ENCODE assay signal across 8 cellular contexts in genomic region chr11:47464479-47464878, GRCh38. TPM values are rescaled to one million over a fixed set of nuclear protein-coding genes. Genes with fewer than 3 reads are reported as not detected.
A peak's percentile ranks its signal among the peaks of the same experiment; 100 is the strongest.
DNase-seq lines count a peak whose midpoint lies in the region; FAIRE-seq lines count a peak whose summit lies in the region.
"Had no signal": no experiment of that assay in that cellular context is flagged by ENCODE, and none has a peak within 500 bp of the region (broad histone marks: within the 10 kb centered on the region; RNA-seq: fewer than 3 reads in every experiment).

No MANE protein-coding gene starts in this region.

- DNase-seq in DMS 273 (lab: John Stamatoyannopoulos, UW; ENCODE audit: unreplicated experiment) = peak; percentile 13
- DNase-seq in DMS 273 treated with DMSO at 0.1 percent for 48 hours (lab: John Stamatoyannopoulos, UW) = no peak
- peak; percentile 82 for DNase-seq in NCI-H82 (lab: John Stamatoyannopoulos, UW)
- peak; percentile 42 for DNase-seq in posterior vena cava (ENCODE audit: low spot score)
- DNase-seq in stimulated activated CD4-positive, alpha-beta T cell treated with anti-CD3 and anti-CD28 coated beads, Interleukin-4, amount 100 ng/mL, for 1 hour = no peak
- no peak for DNase-seq in GM19239 (ENCODE audit: insufficient read length, low spot score)
- DNase-seq: activated CD4-positive, alpha-beta memory T cell treated with anti-CD3 and anti-CD28 coated beads for 36 hours; colonic mucosa had no signal

- intact Hi-C loops in posterior vena cava (cut with DNase I) = no loop called here

- no peak for FAIRE-seq in GM19239 (lab: Jason Lieb, UNC)

RNA-seq across cellular contexts. Expression of gene RAPSN, which starts 15.5 kb away (rescaled TPM):
- total RNA-seq in posterior vena cava = under 1 TPM; 0.33 to 0.69 TPM
- total RNA-seq: colonic mucosa had no signal

RNA-seq across cellular contexts. Expression of gene PSMC3, which starts 38.2 kb away (rescaled TPM):
- 100 to 1,000 TPM; 104 to 129 TPM for total RNA-seq in posterior vena cava

RNA-seq across cellular contexts. Expression of gene SLC39A13, which starts 56.1 kb away (rescaled TPM):
- 10 to 100 TPM; 96.1 to 98.1 TPM for total RNA-seq in posterior vena cava

Comparison
In these comparisons a context has a peak if more than half of its experiments do, and no peak if none do; other contexts are left out.
1. DNase-seq: peak in DMS 273 (single experiment), NCI-H82 (single experiment) and posterior vena cava (single experiment); none in DMS 273 treated with DMSO at 0.1 percent for 48 hours (single experiment), stimulated activated CD4-positive, alpha-beta T cell treated with anti-CD3 and anti-CD28 coated beads, Interleukin-4, amount 100 ng/mL, for 1 hour (single experiment) and GM19239 (single experiment).